Comparison of ENCODE assay signal across 8 cellular contexts in the genomic region with DNA sequence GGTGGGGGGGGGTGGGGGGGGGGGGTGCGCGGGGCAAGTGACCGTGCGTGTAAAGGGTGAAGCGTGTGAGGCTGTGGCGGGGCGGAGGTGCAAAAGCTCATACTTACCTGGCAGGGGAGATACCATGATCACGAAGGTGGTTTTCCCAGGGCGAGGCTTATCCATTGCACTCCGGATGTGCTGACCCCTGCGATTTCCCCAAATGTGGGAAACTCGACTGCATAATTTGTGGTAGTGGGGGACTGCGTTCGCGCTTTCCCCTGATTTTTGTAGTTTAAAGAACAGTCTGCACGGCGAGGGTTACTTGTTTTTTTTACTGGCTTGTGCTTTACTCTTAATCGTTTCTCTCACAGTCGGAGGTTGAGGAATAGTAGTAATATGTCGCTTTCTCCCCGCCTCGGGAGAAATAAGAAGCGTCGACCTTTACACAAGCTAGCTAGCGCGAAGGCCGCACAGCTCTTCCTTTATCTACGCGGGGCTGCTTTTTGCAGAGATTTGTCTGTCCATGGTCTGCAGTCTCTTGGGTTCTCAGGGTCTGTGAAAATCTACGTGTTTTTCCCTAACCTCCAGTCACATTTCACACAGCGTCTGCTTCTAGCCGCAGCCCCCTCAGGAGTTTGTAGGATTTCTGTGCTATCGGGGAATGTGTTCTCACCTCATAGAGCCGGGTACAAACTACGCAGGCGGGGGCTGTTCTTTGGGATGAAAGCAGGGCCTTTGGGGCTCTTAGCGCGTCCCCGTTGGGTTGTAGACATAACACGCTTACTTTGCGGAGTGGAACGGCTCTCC.
DNase-seq lines count a peak whose midpoint lies in the region; ATAC-seq and TF ChIP-seq lines count a peak whose summit lies in the region.
"Not testable (repeated sequence)": the region's sequence is repeated elsewhere in the genome, so short reads cannot be mapped to it uniquely, and the experiment has no call there.

No MANE protein-coding gene starts in this region.

- H3K27ac Mint-ChIP-seq in nephron, result peak overlapping the region; percentile 97 to 100 (median 97)

- ATAC-seq in stimulated activated naive CD8-positive, alpha-beta T cell treated with anti-CD3 and anti-CD28 coated beads, Interleukin-15, Interleukin-2, amounts not matched to agents 100 U/mL and 50 U/mL, for 24 hours, result peak; percentile 99

- not testable (repeated sequence) for H3K4me1 Mint-ChIP-seq in nephron

- not testable (repeated sequence) for H3K9me3 Mint-ChIP-seq in nephron

- H3K27me3 Mint-ChIP-seq in nephron (ENCODE audit: low read depth), result not testable (repeated sequence)

- TF ChIP-seq CTCF in nephron (IDR thresholded peaks at IDR 0.05; ENCODE audit: unreplicated experiment in 3 of 3), result not testable (repeated sequence)

- peak overlapping the region; percentile 75 to 82 (median 80) for H3K4me3 Mint-ChIP-seq in nephron

- not testable (repeated sequence) for H3K36me3 Mint-ChIP-seq in nephron (ENCODE audit: low read depth)

- DNase-seq in Daoy (ENCODE audit: low read depth), result peak; percentile 97
- peak; percentile 70 for DNase-seq in GOT3 (lab: John Stamatoyannopoulos, UW)
- DNase-seq in LHCN-M2 (ENCODE audit: low read depth), result peak; percentile 100
- peak; percentile 99 for DNase-seq in RPMI7951 (ENCODE audit: low read depth)
- peak; percentile 53 to 64 for DNase-seq in activated T-helper 1 cell treated with anti-CD3 and anti-CD28 coated beads, Interleukin-2, amount 50 U/mL, for 16 hours (ENCODE audit: low read depth in 1 of 2, low spot score in 1 of 2)
- DNase-seq in fibroblast of peridontal ligament (ENCODE audit: extremely low read depth), result peak; percentile 99
- peak; percentile 80 for DNase-seq in stimulated activated naive CD8-positive, alpha-beta T cell treated with anti-CD3 and anti-CD28 coated beads, Interleukin-15, Interleukin-2, amounts not matched to agents 100 U/mL and 50 U/mL, for 24 hours

Comparison
In these comparisons a context has a peak if more than half of its experiments do, and no peak if none do; other contexts are left out.
1. Peak in every context shown above with its lines: DNase-seq and ATAC-seq.